In the genomic region with DNA sequence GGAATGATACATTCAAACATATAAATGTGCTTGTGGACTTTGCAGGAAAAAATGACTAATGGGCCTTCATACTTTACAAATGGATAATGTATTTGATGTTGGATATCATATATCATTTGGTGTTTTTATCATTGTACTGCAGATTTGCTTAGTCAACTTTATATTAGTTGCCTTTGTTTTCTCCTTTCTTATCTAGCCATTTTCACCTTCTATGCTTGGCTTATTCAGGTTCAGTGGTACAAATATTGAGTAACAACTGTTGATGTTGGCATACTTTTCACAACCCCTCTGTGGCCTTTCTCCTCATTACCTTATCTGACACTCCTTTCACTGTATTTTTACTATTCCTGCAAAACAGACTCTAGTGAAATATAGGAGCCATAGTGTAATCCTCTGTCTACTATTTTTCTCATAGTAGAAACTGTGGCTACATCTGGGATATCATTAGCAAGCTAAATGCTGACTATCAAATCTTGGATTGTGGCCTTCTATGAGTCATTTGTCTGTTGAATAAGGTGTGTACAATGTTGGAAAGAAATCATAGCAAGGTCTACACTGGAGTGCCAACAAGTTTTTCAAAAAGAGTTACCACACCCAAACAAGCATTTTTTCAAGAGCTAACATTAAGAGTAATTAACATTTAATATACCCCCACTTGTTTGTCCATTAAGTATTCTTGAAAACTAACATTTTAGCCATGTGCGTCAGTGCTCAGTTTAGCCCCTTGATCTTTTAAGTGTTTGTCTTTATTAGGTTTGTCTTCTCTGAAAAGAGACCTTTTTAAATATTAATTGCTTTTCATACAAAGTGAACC, we compare ENCODE assay signal across 1 cellular context.
TF ChIP-seq lines count a peak whose summit lies in the region.

No MANE protein-coding gene starts in this region.

TF ChIP-seq in HepG2, 621 proteins besides CTCF, POLR2A, EP300 and RAD21 (continued from another document and continues in another):
- TF ChIP-seq ZNF512B (CRISPR knock-in tag; IDR thresholded peaks at IDR 0.05; ENCODE audit: borderline replicate concordance), result no peak
- no peak for TF ChIP-seq ZNF777 (CRISPR knock-in tag; IDR thresholded peaks at IDR 0.05)
- no peak for TF ChIP-seq KLF6 (CRISPR knock-in tag; IDR thresholded peaks at IDR 0.05)
- TF ChIP-seq HNF1A (IDR thresholded peaks at IDR 0.05; ENCODE audit: low read depth), result no peak
- TF ChIP-seq HNF1A (CRISPR knock-in tag; IDR thresholded peaks at IDR 0.05; ENCODE audit: borderline replicate concordance), result no peak; the same call in 1 of the 2 replicates
- no peak for TF ChIP-seq ZNF576 (CRISPR knock-in tag; IDR thresholded peaks at IDR 0.05)
- no peak for TF ChIP-seq ZNF276 (CRISPR knock-in tag; IDR thresholded peaks at IDR 0.05; ENCODE audit: low read depth)
- TF ChIP-seq ZNF343 (CRISPR knock-in tag; IDR thresholded peaks at IDR 0.05), result no peak
- peak; percentile 41; the same call in 1 of the 2 replicates for TF ChIP-seq NFIC (IDR thresholded peaks at IDR 0.05; ENCODE audit: low read length)
- TF ChIP-seq, protein P1, sequence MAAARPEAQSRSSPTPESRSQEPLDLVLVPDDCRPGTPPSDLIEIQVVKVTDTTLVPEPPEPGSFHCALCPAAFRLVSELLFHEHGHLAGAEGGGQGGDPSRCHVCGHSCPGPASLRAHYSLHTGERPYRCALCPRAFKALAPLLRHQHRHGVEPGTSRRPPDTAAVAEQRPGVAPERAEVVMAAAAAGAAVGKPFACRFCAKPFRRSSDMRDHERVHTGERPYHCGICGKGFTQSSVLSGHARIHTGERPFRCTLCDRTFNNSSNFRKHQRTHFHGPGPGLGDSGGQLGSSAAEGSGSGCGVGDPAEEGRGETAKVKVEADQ (CRISPR knock-in tag; IDR thresholded peaks at IDR 0.05; ENCODE audit: borderline replicate concordance), result no peak
- TF ChIP-seq, protein P2, sequence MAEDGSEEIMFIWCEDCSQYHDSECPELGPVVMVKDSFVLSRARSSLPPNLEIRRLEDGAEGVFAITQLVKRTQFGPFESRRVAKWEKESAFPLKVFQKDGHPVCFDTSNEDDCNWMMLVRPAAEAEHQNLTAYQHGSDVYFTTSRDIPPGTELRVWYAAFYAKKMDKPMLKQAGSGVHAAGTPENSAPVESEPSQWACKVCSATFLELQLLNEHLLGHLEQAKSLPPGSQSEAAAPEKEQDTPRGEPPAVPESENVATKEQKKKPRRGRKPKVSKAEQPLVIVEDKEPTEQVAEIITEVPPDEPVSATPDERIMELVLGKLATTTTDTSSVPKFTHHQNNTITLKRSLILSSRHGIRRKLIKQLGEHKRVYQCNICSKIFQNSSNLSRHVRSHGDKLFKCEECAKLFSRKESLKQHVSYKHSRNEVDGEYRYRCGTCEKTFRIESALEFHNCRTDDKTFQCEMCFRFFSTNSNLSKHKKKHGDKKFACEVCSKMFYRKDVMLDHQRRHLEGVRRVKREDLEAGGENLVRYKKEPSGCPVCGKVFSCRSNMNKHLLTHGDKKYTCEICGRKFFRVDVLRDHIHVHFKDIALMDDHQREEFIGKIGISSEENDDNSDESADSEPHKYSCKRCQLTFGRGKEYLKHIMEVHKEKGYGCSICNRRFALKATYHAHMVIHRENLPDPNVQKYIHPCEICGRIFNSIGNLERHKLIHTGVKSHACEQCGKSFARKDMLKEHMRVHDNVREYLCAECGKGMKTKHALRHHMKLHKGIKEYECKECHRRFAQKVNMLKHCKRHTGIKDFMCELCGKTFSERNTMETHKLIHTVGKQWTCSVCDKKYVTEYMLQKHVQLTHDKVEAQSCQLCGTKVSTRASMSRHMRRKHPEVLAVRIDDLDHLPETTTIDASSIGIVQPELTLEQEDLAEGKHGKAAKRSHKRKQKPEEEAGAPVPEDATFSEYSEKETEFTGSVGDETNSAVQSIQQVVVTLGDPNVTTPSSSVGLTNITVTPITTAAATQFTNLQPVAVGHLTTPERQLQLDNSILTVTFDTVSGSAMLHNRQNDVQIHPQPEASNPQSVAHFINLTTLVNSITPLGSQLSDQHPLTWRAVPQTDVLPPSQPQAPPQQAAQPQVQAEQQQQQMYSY (CRISPR knock-in tag; IDR thresholded peaks at IDR 0.05), result no peak
- TF ChIP-seq CREB1 (IDR thresholded peaks at IDR 0.05), result no peak
- TF ChIP-seq CREB1 (CRISPR knock-in tag; IDR thresholded peaks at IDR 0.05), result 0 out of 2 replicates have a peak, but pooled peaks have one; percentile 35
- TF ChIP-seq E2F1 (CRISPR knock-in tag; IDR thresholded peaks at IDR 0.05), result no peak
- TF ChIP-seq ZNF3 (CRISPR knock-in tag; IDR thresholded peaks at IDR 0.05), result no peak
- TF ChIP-seq ZNF331 (CRISPR knock-in tag; IDR thresholded peaks at IDR 0.05), result no peak
- TF ChIP-seq TAF1 (CRISPR knock-in tag; IDR thresholded peaks at IDR 0.05), result no peak
- TF ChIP-seq, protein P3, sequence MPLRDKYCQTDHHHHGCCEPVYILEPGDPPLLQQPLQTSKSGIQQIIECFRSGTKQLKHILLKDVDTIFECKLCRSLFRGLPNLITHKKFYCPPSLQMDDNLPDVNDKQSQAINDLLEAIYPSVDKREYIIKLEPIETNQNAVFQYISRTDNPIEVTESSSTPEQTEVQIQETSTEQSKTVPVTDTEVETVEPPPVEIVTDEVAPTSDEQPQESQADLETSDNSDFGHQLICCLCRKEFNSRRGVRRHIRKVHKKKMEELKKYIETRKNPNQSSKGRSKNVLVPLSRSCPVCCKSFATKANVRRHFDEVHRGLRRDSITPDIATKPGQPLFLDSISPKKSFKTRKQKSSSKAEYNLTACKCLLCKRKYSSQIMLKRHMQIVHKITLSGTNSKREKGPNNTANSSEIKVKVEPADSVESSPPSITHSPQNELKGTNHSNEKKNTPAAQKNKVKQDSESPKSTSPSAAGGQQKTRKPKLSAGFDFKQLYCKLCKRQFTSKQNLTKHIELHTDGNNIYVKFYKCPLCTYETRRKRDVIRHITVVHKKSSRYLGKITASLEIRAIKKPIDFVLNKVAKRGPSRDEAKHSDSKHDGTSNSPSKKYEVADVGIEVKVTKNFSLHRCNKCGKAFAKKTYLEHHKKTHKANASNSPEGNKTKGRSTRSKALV (CRISPR knock-in tag; IDR thresholded peaks at IDR 0.05), result no peak
- no peak for TF ChIP-seq SP2 (CRISPR knock-in tag; IDR thresholded peaks at IDR 0.05)
- TF ChIP-seq ZNF256 (CRISPR knock-in tag; conservative IDR thresholded peaks at IDR 0.05), result no peak
- no peak for TF ChIP-seq ZNF563 (CRISPR knock-in tag; IDR thresholded peaks at IDR 0.05)
- TF ChIP-seq, protein P4, sequence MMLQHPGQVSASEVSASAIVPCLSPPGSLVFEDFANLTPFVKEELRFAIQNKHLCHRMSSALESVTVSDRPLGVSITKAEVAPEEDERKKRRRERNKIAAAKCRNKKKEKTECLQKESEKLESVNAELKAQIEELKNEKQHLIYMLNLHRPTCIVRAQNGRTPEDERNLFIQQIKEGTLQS (CRISPR knock-in tag; IDR thresholded peaks at IDR 0.05), result no peak
- TF ChIP-seq, protein P5, sequence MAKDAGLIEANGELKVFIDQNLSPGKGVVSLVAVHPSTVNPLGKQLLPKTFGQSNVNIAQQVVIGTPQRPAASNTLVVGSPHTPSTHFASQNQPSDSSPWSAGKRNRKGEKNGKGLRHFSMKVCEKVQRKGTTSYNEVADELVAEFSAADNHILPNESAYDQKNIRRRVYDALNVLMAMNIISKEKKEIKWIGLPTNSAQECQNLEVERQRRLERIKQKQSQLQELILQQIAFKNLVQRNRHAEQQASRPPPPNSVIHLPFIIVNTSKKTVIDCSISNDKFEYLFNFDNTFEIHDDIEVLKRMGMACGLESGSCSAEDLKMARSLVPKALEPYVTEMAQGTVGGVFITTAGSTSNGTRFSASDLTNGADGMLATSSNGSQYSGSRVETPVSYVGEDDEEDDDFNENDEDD (CRISPR knock-in tag; IDR thresholded peaks at IDR 0.05; ENCODE audit: borderline replicate concordance), result no peak
- no peak for TF ChIP-seq ZUFSP (CRISPR knock-in tag; IDR thresholded peaks at IDR 0.05; ENCODE audit: borderline replicate concordance)
- no peak for TF ChIP-seq IRF1 (CRISPR knock-in tag; IDR thresholded peaks at IDR 0.05; ENCODE audit: low read depth)
- TF ChIP-seq MBNL3 (CRISPR knock-in tag; conservative IDR thresholded peaks at IDR 0.05), result no peak
- TF ChIP-seq MYC (CRISPR knock-in tag; IDR thresholded peaks at IDR 0.05; ENCODE audit: borderline replicate concordance), result no peak
- peak; percentile 73 for TF ChIP-seq FOXA3 (CRISPR knock-in tag; IDR thresholded peaks at IDR 0.05)
- no peak for TF ChIP-seq YEATS2 (CRISPR knock-in tag; IDR thresholded peaks at IDR 0.05; ENCODE audit: borderline replicate concordance)
- TF ChIP-seq ZNF543 (CRISPR knock-in tag; IDR thresholded peaks at IDR 0.05), result no peak
